Comparison of ENCODE assay signal across 21 cellular contexts in the genomic region with DNA sequence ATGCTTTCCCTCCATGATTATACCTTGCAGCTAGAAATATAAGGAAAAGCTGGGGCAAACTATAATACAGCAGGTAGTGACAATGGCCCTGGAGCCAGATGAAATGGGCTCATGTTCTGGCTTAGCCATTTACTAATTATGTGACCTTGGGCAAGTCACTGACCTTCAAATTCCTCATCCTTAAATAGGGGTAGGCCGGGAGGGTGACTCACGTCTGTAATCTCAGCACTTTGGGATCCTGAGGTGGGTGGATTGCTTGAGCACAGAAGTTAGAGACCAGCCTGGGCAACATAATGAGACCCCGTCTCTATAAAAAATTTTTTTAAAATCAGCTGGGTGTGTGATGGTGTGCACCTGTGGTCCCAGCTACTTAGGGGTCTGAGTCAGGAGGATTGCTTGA.
DNase-seq lines count a peak whose midpoint lies in the region; ATAC-seq, FAIRE-seq and TF ChIP-seq lines count a peak whose summit lies in the region.
"Had no signal": no experiment of that assay in that cellular context is flagged by ENCODE, and none has a peak within 500 bp of the region (broad histone marks: within the 10 kb centered on the region; RNA-seq: fewer than 3 reads in every experiment).

No MANE protein-coding gene starts in this region.

- no peaks in the 10 kb centered on the region for H3K9me3 ChIP-seq in astrocyte (ENCODE audit: insufficient read depth, low read depth, low read length)
- H3K9me3 ChIP-seq in lung (ENCODE audit: control insufficient read depth in 2 of 2, insufficient read depth in 1 of 2, low read length in 1 of 2): no peaks in the 10 kb centered on the region
- no peaks in the 10 kb centered on the region for H3K9me3 ChIP-seq in upper lobe of left lung

- peaks cover 2% of the 10 kb centered on the region for H3K36me3 Mint-ChIP-seq in astrocyte (ENCODE audit: low read depth, unreplicated experiment)
- H3K36me3 Mint-ChIP-seq: memory B cell; natural killer cell treated with Interleukin-12 subunit alpha and Interleukin-12 subunit beta and Interleukin-15 and Interleukin-18, amount 100 ng/mL, for 72 hours had no signal

- H3K27me3 ChIP-seq in astrocyte (ENCODE audit: insufficient read depth, low read length): no peaks in the 10 kb centered on the region
- H3K27me3 ChIP-seq in lung (ENCODE audit: control insufficient read depth, insufficient read depth): no peaks in the 10 kb centered on the region
- no peaks in the 10 kb centered on the region for H3K27me3 ChIP-seq in upper lobe of left lung

- no peaks in the 10 kb centered on the region for H3K79me2 ChIP-seq in astrocyte (ENCODE audit: insufficient read depth, low read length)

- FAIRE-seq in astrocyte (lab: Jason Lieb, UNC): no peak
- FAIRE-seq: keratinocyte had no signal

- no peaks in the 10 kb centered on the region for H3K9me3 Mint-ChIP-seq in astrocyte (ENCODE audit: unreplicated experiment)
- H3K9me3 Mint-ChIP-seq: effector memory CD8-positive, alpha-beta T cell; memory B cell; natural killer cell treated with Interleukin-12 subunit alpha and Interleukin-12 subunit beta and Interleukin-15 and Interleukin-18, amount 100 ng/mL, for 72 hours had no signal

- no peak for TF ChIP-seq EP300 in upper lobe of left lung (IDR thresholded peaks at IDR 0.05)

- ATAC-seq in lung (ENCODE audit: insufficient read depth, low FRiP score) (no peak), upper lobe of left lung (ENCODE audit: low FRiP score in 2 of 2) (no peak)
- ATAC-seq: effector memory CD8-positive, alpha-beta T cell had no signal

- peaks cover 32% of the 10 kb centered on the region for H3K4me1 Mint-ChIP-seq in astrocyte (ENCODE audit: low read depth, unreplicated experiment)
- H3K4me1 Mint-ChIP-seq: memory B cell had no signal

- H3K4me1 ChIP-seq in astrocyte (ENCODE audit: insufficient read depth, low read length) (peaks cover 19% of the 10 kb centered on the region), lung (ENCODE audit: control insufficient read depth in 2 of 2, insufficient read depth in 2 of 2, low read length in 2 of 2) (no peaks in the 10 kb centered on the region), upper lobe of left lung (peaks cover 0 to 16% (median 4%) of the 10 kb centered on the region in 4 donors)

- no peak for TF ChIP-seq CTCF in astrocyte (IDR thresholded peaks at IDR 0.05; ENCODE audit: insufficient read depth, low read depth, low read length)
- no peak for TF ChIP-seq CTCF in lung (IDR thresholded peaks at IDR 0.05; ENCODE audit: control extremely low read depth, extremely low read depth)
- TF ChIP-seq CTCF in upper lobe of left lung (IDR thresholded peaks at IDR 0.05): no peak

- no peak for TF ChIP-seq POLR2A in upper lobe of left lung (IDR thresholded peaks at IDR 0.05)

- peak overlapping the region; percentile 18 for H3K9ac ChIP-seq in astrocyte (ENCODE audit: low read length)

- 87 to 89% methylated on average over 3 of the region's 3 CpGs for WGBS in lung, 2 donors
- WGBS in upper lobe of left lung, 2 donors: 88 to 91% methylated on average over 3 of the region's 3 CpGs

- H3K36me3 ChIP-seq in astrocyte (ENCODE audit: insufficient read depth, low read length): no peaks in the 10 kb centered on the region
- H3K36me3 ChIP-seq in lung (ENCODE audit: control insufficient read depth in 2 of 2, insufficient read depth in 2 of 2, low read length in 2 of 2): no peaks in the 10 kb centered on the region
- H3K36me3 ChIP-seq in upper lobe of left lung: no peaks in the 10 kb centered on the region
- H3K36me3 ChIP-seq: WERI-Rb-1 had no signal

- peak overlapping the region; percentile 25 for H3K27ac ChIP-seq in astrocyte (ENCODE audit: low read depth, low read length)
- peak overlapping the region; percentile 33 to 75 for H3K27ac ChIP-seq in lung (ENCODE audit: low read depth in 1 of 2, low read length in 1 of 2)
- peak overlapping the region in 3 of 4 donors; percentile 18 to 33 (median 30) for H3K27ac ChIP-seq in upper lobe of left lung
- H3K27ac ChIP-seq: WERI-Rb-1 had no signal

- peak overlapping the region; percentile 51 for H3K4me2 ChIP-seq in astrocyte (ENCODE audit: low read length)

- H4K20me1 ChIP-seq in astrocyte (ENCODE audit: insufficient read depth, low read length): no peaks in the 10 kb centered on the region

- peak; percentile 50 for DNase-seq in HT1080 (ENCODE audit: low read depth)
- peak; percentile 59 for DNase-seq in astrocyte (ENCODE audit: low read depth)
- no peak for DNase-seq in lung (ENCODE audit: low spot score)
- no peak for DNase-seq in upper lobe of left lung
- no peak for DNase-seq in NCI-H1092 (lab: John Stamatoyannopoulos, UW)
- no peak for DNase-seq in NCI-H2081 treated with DMSO at 0.1 percent for 48 hours (lab: John Stamatoyannopoulos, UW)
- DNase-seq in putamen (ENCODE audit: low spot score): no peak
- DNase-seq: activated CD4-positive, alpha-beta T cell treated with anti-CD3 and anti-CD28 coated beads, Interleukin-2, amount 50 U/mL, for 4 hours; activated naive CD4-positive, alpha-beta T cell treated with Interleukin-2 at 50 U/mL for 16 hours; anterior cingulate cortex; COR-L47; effector memory CD8-positive, alpha-beta T cell; hippocampal formation; KG1; NCI-H1048; NCI-H510A treated with DMSO at 0.1 percent for 48 hours; T-helper 1 cell; WERI-Rb-1 had no signal

- no peak overlapping the region for H2AFZ ChIP-seq in astrocyte (ENCODE audit: low read depth, low read length)

- H3K4me3 Mint-ChIP-seq in astrocyte (ENCODE audit: unreplicated experiment): no peak overlapping the region
- H3K4me3 Mint-ChIP-seq: effector memory CD8-positive, alpha-beta T cell; memory B cell; natural killer cell treated with Interleukin-12 subunit alpha and Interleukin-12 subunit beta and Interleukin-15 and Interleukin-18, amount 100 ng/mL, for 72 hours had no signal

- H3K4me3 ChIP-seq in astrocyte (ENCODE audit: insufficient read depth, low read depth, low read length) (no peak overlapping the region), lung (no peak overlapping the region), upper lobe of left lung (no peak overlapping the region)

- H3K27ac Mint-ChIP-seq in astrocyte (ENCODE audit: unreplicated experiment): peak overlapping the region; percentile 67
- H3K27ac Mint-ChIP-seq: effector memory CD8-positive, alpha-beta T cell; memory B cell; natural killer cell treated with Interleukin-12 subunit alpha and Interleukin-12 subunit beta and Interleukin-15 and Interleukin-18, amount 100 ng/mL, for 72 hours had no signal

- H3K27me3 Mint-ChIP-seq in astrocyte (ENCODE audit: low read depth, unreplicated experiment): no peaks in the 10 kb centered on the region
- H3K27me3 Mint-ChIP-seq: effector memory CD8-positive, alpha-beta T cell had no signal

Comparison
In these comparisons a context has a peak if more than half of its experiments do, and no peak if none do; other contexts are left out.
1. DNase-seq: peak in HT1080 (single experiment) and astrocyte (single experiment); none in lung (single experiment), upper lobe of left lung (0 of 2), NCI-H1092 (single experiment), NCI-H2081 treated with DMSO at 0.1 percent for 48 hours (single experiment) and putamen (single experiment).
2. Peak in every context shown above with its lines, with median percentiles within 50 percentile points of each other: H3K27ac ChIP-seq.